Comparison of ENCODE assay signal across 28 cellular contexts in the genomic region with DNA sequence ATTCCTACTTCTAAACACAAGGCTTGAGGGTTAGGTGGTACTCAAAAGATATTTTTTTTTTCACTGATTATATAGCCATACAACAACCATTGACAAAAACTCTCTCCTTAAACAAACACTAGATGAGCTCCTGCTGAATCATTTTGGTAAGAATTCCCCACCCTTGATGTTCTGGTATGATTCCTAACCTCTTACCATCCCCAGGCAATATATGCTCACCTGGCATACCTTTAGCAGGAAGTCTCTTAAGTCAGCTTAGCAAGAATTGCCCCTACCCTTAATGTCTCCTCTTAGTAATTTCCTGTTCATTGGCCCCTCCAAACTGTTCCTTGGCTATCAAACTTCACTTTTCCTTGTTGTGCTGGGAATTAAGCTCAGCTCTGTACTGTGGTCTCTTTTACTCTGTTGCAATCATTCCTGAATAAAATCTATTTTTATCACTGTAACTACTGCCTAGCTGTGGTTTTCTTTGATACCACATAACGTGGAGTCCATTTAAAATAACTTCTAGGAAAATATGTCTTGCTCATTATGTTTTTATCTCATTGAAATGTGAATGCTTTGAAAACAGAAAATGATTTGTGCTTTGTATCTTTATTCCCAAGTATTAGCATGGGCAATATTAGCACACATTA.
A peak's percentile ranks its signal among the peaks of the same experiment; 100 is the strongest.
DNase-seq lines count a peak whose midpoint lies in the region; TF ChIP-seq lines count a peak whose summit lies in the region.
"Had no signal": no experiment of that assay in that cellular context is flagged by ENCODE, and none has a peak within 500 bp of the region (broad histone marks: within the 10 kb centered on the region; RNA-seq: fewer than 3 reads in every experiment).

No MANE protein-coding gene starts in this region.

- H3K18ac ChIP-seq in mesenchymal stem cell (ENCODE audit: low read depth in 1 of 2, low read length in 2 of 2) = no peak overlapping the region

- no peak overlapping the region for H2BK5ac ChIP-seq in mesenchymal stem cell (ENCODE audit: low read depth, low read length, poor library complexity, severe bottlenecking)

- no peaks in the 10 kb centered on the region for H3K9me3 ChIP-seq in mesenchymal stem cell (ENCODE audit: control insufficient read depth, low read length)
- H3K9me3 ChIP-seq: esophagus squamous epithelium, MG63, tibial artery had no signal

- H3K9ac ChIP-seq in mesenchymal stem cell (ENCODE audit: low read length) = no peak overlapping the region

- H3K79me1 ChIP-seq in mesenchymal stem cell (replicated peaks; ENCODE audit: low read length, poor library complexity, severe bottlenecking) = no peaks in the 10 kb centered on the region

- no peak overlapping the region for H3K27ac ChIP-seq in mesenchymal stem cell (ENCODE audit: low read length, poor library complexity, severe bottlenecking)
- H3K27ac ChIP-seq in substantia nigra (ENCODE audit: low read depth, low read length, poor library complexity, severe bottlenecking) = no peak overlapping the region
- H3K27ac ChIP-seq: esophagus squamous epithelium, tibial artery had no signal

- no peaks in the 10 kb centered on the region for H3K27me3 ChIP-seq in BJ (ENCODE audit: control insufficient read depth, insufficient read depth, low read length)
- H3K27me3 ChIP-seq in mesenchymal stem cell (ENCODE audit: control insufficient read depth in 1 of 2, insufficient read depth in 1 of 2, low read length in 2 of 2) = no peaks in the 10 kb centered on the region
- H3K27me3 ChIP-seq: esophagus squamous epithelium, MG63, tibial artery had no signal

- H2BK15ac ChIP-seq in mesenchymal stem cell (ENCODE audit: low read depth, poor library complexity, severe bottlenecking) = no peak overlapping the region

- H3K4me2 ChIP-seq in mesenchymal stem cell (ENCODE audit: low read length, poor library complexity, severe bottlenecking) = no peak overlapping the region

- H3K4me3 ChIP-seq in BJ (ENCODE audit: low read depth, low read length) = no peak overlapping the region
- no peak overlapping the region for H3K4me3 ChIP-seq in choroid plexus epithelial cell (ENCODE audit: low read depth, low read length)
- H3K4me3 ChIP-seq in mesenchymal stem cell (ENCODE audit: insufficient read depth in 1 of 2, low read depth in 1 of 2, low read length in 2 of 2) = no peak overlapping the region
- H3K4me3 ChIP-seq: esophagus squamous epithelium, MG63, tibial artery had no signal

- CTCF ChIA-PET in BJ (lab: Yijun Ruan, JAX) = no interaction called here

- H3K4me1 ChIP-seq in mesenchymal stem cell (ENCODE audit: control insufficient read depth, insufficient read depth, low read depth, low read length) = no peaks in the 10 kb centered on the region
- H3K4me1 ChIP-seq: esophagus squamous epithelium, tibial artery had no signal

- H4K8ac ChIP-seq in mesenchymal stem cell (ENCODE audit: low read length) = no peak overlapping the region

- H2AK5ac ChIP-seq in mesenchymal stem cell (ENCODE audit: low read length, severe bottlenecking) = no peak overlapping the region

- WGBS in mesenchymal stem cell = no CpG with 5 or more reads among the region's 1 CpG

- peak overlapping the region in 1 of 2 experiments; percentile 26 for H3K4ac ChIP-seq in mesenchymal stem cell (ENCODE audit: low read depth in 1 of 2, low read length in 2 of 2)

- no peak overlapping the region for H3K14ac ChIP-seq in mesenchymal stem cell (ENCODE audit: low read length in 2 of 2)

- no peak overlapping the region for H4K91ac ChIP-seq in mesenchymal stem cell (ENCODE audit: low read length)

- DNase-seq in BJ (ENCODE audit: low read depth) (peak; percentile 9), NCI-H226 (peak; percentile 17), choroid plexus epithelial cell (ENCODE audit: low read depth) (peak; percentile 36), mesenchymal stem cell (peak; percentile 6), NCI-H748 (lab: John Stamatoyannopoulos, UW; ENCODE audit: unreplicated experiment) (no peak), substantia nigra (lab: John Stamatoyannopoulos, UW) (no peak)
- DNase-seq in activated CD8-positive, alpha-beta memory T cell treated with anti-CD3 and anti-CD28 coated beads, Interleukin-2, amount 50 U/mL, for 48 hours = no peak
- DNase-seq: activated CD4-positive, alpha-beta memory T cell treated with anti-CD3 and anti-CD28 coated beads for 36 hours; activated CD8-positive, alpha-beta memory T cell treated with anti-CD3 and anti-CD28 coated beads, Interleukin-2, amount 50 U/mL, for 4 hours; activated naive CD4-positive, alpha-beta T cell treated with anti-CD3 and anti-CD28 coated beads, Interleukin-2, amount 50 U/mL, for 16 hours; CD4-positive, CD25-positive, alpha-beta regulatory T cell; cortex of kidney; effector memory CD8-positive, alpha-beta T cell; esophagus squamous epithelium; hypothalamus; immature natural killer cell; MG63; natural killer cell; NCI-H1105 treated with DMSO at 0.1 percent for 48 hours; NCI-H2029 treated with DMSO at 0.1 percent for 48 hours; NCI-H2227 treated with DMSO at 0.1 percent for 48 hours; NCI-H69; retina; RPMI8226; small intestine; stimulated activated CD8-positive, alpha-beta memory T cell treated with anti-CD3 and anti-CD28 coated beads, Interleukin-4, amount 100 ng/mL, for 48 hours; stimulated activated naive CD8-positive, alpha-beta T cell treated with anti-CD3 and anti-CD28 coated beads, Interleukin-15, amount 100 ng/mL, for 72 hours; tibial artery had no signal

- no peak overlapping the region for H3K23ac ChIP-seq in mesenchymal stem cell (ENCODE audit: low read length in 2 of 2)

- no peak overlapping the region for H2AFZ ChIP-seq in mesenchymal stem cell (ENCODE audit: low read depth, low read length)

- no peak overlapping the region for H2BK120ac ChIP-seq in mesenchymal stem cell (ENCODE audit: low read depth, low read length)

- H2BK12ac ChIP-seq in mesenchymal stem cell (ENCODE audit: low read length in 2 of 2) = no peak overlapping the region

- POLR2A ChIA-PET in BJ (lab: Charles Lee) = no interaction called here

- H3K36me3 ChIP-seq in BJ (ENCODE audit: control insufficient read depth, insufficient read depth, low read length) (no peaks in the 10 kb centered on the region), mesenchymal stem cell (ENCODE audit: control insufficient read depth in 1 of 2, insufficient read depth in 2 of 2, low read depth in 1 of 2, low read length in 2 of 2) (no peaks in the 10 kb centered on the region)
- H3K36me3 ChIP-seq: esophagus squamous epithelium, MG63, tibial artery had no signal

- no peak for TF ChIP-seq CTCF in BJ (IDR thresholded peaks at IDR 0.05; ENCODE audit: insufficient read depth, low read depth, low read length)
- TF ChIP-seq CTCF in choroid plexus epithelial cell (conservative IDR thresholded peaks at IDR 0.05; ENCODE audit: low read depth, low read length) = no peak

Comparison
In these comparisons a context has a peak if more than half of its experiments do, and no peak if none do; other contexts are left out.
1. DNase-seq: peak in BJ (single experiment), NCI-H226 (single experiment), choroid plexus epithelial cell (single experiment) and mesenchymal stem cell (single experiment); none in NCI-H748 (single experiment), activated CD8-positive, alpha-beta memory T cell treated with anti-CD3 and anti-CD28 coated beads, Interleukin-2, amount 50 U/mL, for 48 hours (single experiment) and substantia nigra (0 of 49).